19 cellular contexts compared by ENCODE assay signal in the genomic region with DNA sequence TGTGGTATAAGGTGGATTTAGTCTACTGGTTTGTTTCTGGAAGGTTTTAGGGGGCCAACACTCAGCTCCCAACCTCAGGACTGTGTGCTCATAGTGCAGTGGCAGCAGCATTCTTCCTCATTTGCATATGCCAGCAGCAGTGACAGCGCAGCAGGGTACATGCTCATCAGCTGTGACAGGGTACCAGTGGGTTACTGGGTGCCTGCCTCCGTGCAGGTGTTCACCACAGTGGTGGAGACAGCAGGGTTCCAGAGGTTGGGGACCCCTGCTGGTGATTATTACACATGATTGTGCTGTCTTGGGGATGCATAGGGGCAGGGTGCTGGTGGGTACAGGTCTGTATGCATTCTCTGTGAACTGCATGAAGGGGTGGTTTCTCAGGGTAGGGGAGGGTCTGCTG. TPM values are rescaled to one million over a fixed set of nuclear protein-coding genes. Genes with fewer than 3 reads are reported as not detected.
A peak's percentile ranks its signal among the peaks of the same experiment; 100 is the strongest.
DNase-seq lines count a peak whose midpoint lies in the region; ATAC-seq and TF ChIP-seq lines count a peak whose summit lies in the region.
"Had no signal": no experiment of that assay in that cellular context is flagged by ENCODE, and none has a peak within 500 bp of the region (broad histone marks: within the 10 kb centered on the region; RNA-seq: fewer than 3 reads in every experiment).

No MANE protein-coding gene starts in this region.

- H3K4me3 Mint-ChIP-seq in activated naive CD8-positive, alpha-beta T cell treated with anti-CD3 and anti-CD28 coated beads, Interleukin-2, amount 50 U/mL, for 24 hours = no peak overlapping the region
- no peak overlapping the region for H3K4me3 Mint-ChIP-seq in activated naive CD8-positive, alpha-beta T cell treated with anti-CD3 and anti-CD28 coated beads for 36 hours
- H3K4me3 Mint-ChIP-seq in HFFc6 = no peak overlapping the region
- no peak overlapping the region for H3K4me3 Mint-ChIP-seq in activated B cell treated with CpG ODN at 0.5 μM for 24 hours
- H3K4me3 Mint-ChIP-seq in Caco-2 (ENCODE audit: unreplicated experiment) = no peak overlapping the region
- H3K4me3 Mint-ChIP-seq: CD8-positive, alpha-beta memory T cell; neural crest cell; T-cell; type B pancreatic cell had no signal

- ATAC-seq in activated naive CD8-positive, alpha-beta T cell treated with anti-CD3 and anti-CD28 coated beads, Interleukin-2, amount 50 U/mL, for 24 hours = peak; percentile 24
- ATAC-seq in activated B cell treated with CpG ODN at 0.5 μM for 24 hours (ENCODE audit: low read depth) (peak; percentile 28), HG03135 (IDR thresholded peaks at IDR 0.05; ENCODE audit: unreplicated experiment) (no peak)
- ATAC-seq: T-cell had no signal

- H3K9me3 ChIP-seq in Caco-2 = no peaks in the 10 kb centered on the region

- peaks cover 13% of the 10 kb centered on the region for H3K36me3 Mint-ChIP-seq in activated naive CD8-positive, alpha-beta T cell treated with anti-CD3 and anti-CD28 coated beads, Interleukin-2, amount 50 U/mL, for 24 hours (ENCODE audit: low read depth)
- peaks cover 44% of the 10 kb centered on the region for H3K36me3 Mint-ChIP-seq in activated naive CD8-positive, alpha-beta T cell treated with anti-CD3 and anti-CD28 coated beads for 36 hours
- H3K36me3 Mint-ChIP-seq in HFFc6 (ENCODE audit: low read depth) (peaks cover 97% of the 10 kb centered on the region), activated B cell treated with CpG ODN at 0.5 μM for 24 hours (ENCODE audit: low read depth) (no peaks in the 10 kb centered on the region), Caco-2 (ENCODE audit: insufficient read depth, unreplicated experiment) (peaks cover 38% of the 10 kb centered on the region)

- peaks cover 5% of the 10 kb centered on the region for H3K9me3 Mint-ChIP-seq in activated naive CD8-positive, alpha-beta T cell treated with anti-CD3 and anti-CD28 coated beads, Interleukin-2, amount 50 U/mL, for 24 hours
- H3K9me3 Mint-ChIP-seq in activated naive CD8-positive, alpha-beta T cell treated with anti-CD3 and anti-CD28 coated beads for 36 hours = peaks cover 14% of the 10 kb centered on the region
- H3K9me3 Mint-ChIP-seq in HFFc6 = peaks cover 6% of the 10 kb centered on the region; the same call in 1 of the 2 replicates
- H3K9me3 Mint-ChIP-seq in activated B cell treated with CpG ODN at 0.5 μM for 24 hours = peaks cover 1% of the 10 kb centered on the region
- peaks cover 25% of the 10 kb centered on the region for H3K9me3 Mint-ChIP-seq in Caco-2 (ENCODE audit: unreplicated experiment)
- H3K9me3 Mint-ChIP-seq: CD8-positive, alpha-beta memory T cell; type B pancreatic cell had no signal

- BruUV-seq in Caco-2 (replicated peaks; lab: Mats Ljungman, UMichigan) = no TSS peak

- no peak overlapping the region for H3K4me3 ChIP-seq in Caco-2 (ENCODE audit: low read depth, low read length)

- no peak for DNase-seq in activated naive CD8-positive, alpha-beta T cell treated with anti-CD3 and anti-CD28 coated beads, Interleukin-2, amount 50 U/mL, for 24 hours
- DNase-seq in activated naive CD8-positive, alpha-beta T cell treated with anti-CD3 and anti-CD28 coated beads for 36 hours = no peak
- no peak for DNase-seq in HFFc6
- no peak for DNase-seq in activated B cell treated with CpG ODN at 0.5 μM for 24 hours
- no peak for DNase-seq in kidney glomerular epithelial cell (lab: John Stamatoyannopoulos, UW)
- no peak for DNase-seq in Caco-2
- no peak for DNase-seq in HuH-7 (ENCODE audit: low spot score)
- DNase-seq: activated naive CD4-positive, alpha-beta T cell treated with anti-CD3 and anti-CD28 coated beads, Interleukin-2, amount 50 U/mL, for 16 hours; CD8-positive, alpha-beta memory T cell; NCI-H1417; NCI-H446; retina; stimulated activated CD4-positive, alpha-beta T cell treated with anti-CD3 and anti-CD28 coated beads, Interleukin-1b, Interleukin-23, amount 100 ng/mL, for 48 hours; stimulated activated CD8-positive, alpha-beta memory T cell treated with anti-CD3 and anti-CD28 coated beads, Interleukin-4, amount 100 ng/mL, for 48 hours; T-cell had no signal

- no peaks in the 10 kb centered on the region for H3K4me1 Mint-ChIP-seq in activated naive CD8-positive, alpha-beta T cell treated with anti-CD3 and anti-CD28 coated beads, Interleukin-2, amount 50 U/mL, for 24 hours
- peaks cover 6% of the 10 kb centered on the region for H3K4me1 Mint-ChIP-seq in activated naive CD8-positive, alpha-beta T cell treated with anti-CD3 and anti-CD28 coated beads for 36 hours
- H3K4me1 Mint-ChIP-seq in HFFc6 (ENCODE audit: low read depth) = peaks cover 85% of the 10 kb centered on the region
- peaks cover 7% of the 10 kb centered on the region for H3K4me1 Mint-ChIP-seq in activated B cell treated with CpG ODN at 0.5 μM for 24 hours
- H3K4me1 Mint-ChIP-seq in Caco-2 (ENCODE audit: low read depth, unreplicated experiment) = no peaks in the 10 kb centered on the region
- H3K4me1 Mint-ChIP-seq: neural crest cell, T-cell had no signal

- no peaks in the 10 kb centered on the region for H3K27me3 Mint-ChIP-seq in activated naive CD8-positive, alpha-beta T cell treated with anti-CD3 and anti-CD28 coated beads, Interleukin-2, amount 50 U/mL, for 24 hours
- H3K27me3 Mint-ChIP-seq in activated naive CD8-positive, alpha-beta T cell treated with anti-CD3 and anti-CD28 coated beads for 36 hours = no peaks in the 10 kb centered on the region
- peaks cover 3% of the 10 kb centered on the region for H3K27me3 Mint-ChIP-seq in HFFc6 (ENCODE audit: insufficient read depth)
- H3K27me3 Mint-ChIP-seq in activated B cell treated with CpG ODN at 0.5 μM for 24 hours = peaks cover 34% of the 10 kb centered on the region
- no peaks in the 10 kb centered on the region for H3K27me3 Mint-ChIP-seq in Caco-2 (ENCODE audit: insufficient read depth, unreplicated experiment)
- H3K27me3 Mint-ChIP-seq: type B pancreatic cell had no signal

- TF ChIP-seq CTCF in HFFc6 (IDR thresholded peaks at IDR 0.05) = peak; percentile 49; the same call in 1 of the 2 replicates
- no peak for TF ChIP-seq CTCF in activated B cell treated with CpG ODN at 0.5 μM for 24 hours (IDR thresholded peaks at IDR 0.05)
- no peak for TF ChIP-seq CTCF in Caco-2 (IDR thresholded peaks at IDR 0.05; ENCODE audit: insufficient read depth in 1 of 2, low read depth in 1 of 2, low read length in 1 of 2, severe bottlenecking in 1 of 2, unreplicated experiment in 1 of 2)

- intact Hi-C loops in activated B cell treated with CpG ODN at 0.5 μM for 24 hours (cut with micrococcal nuclease) = loop anchor here (5.0 kb wide), 1 partner anchor 200 kb away; no protein-coding TSS in a partner anchor
- intact Hi-C loops in Caco-2 (cut with micrococcal nuclease; ENCODE audit: unreplicated experiment) = no loop called here

- no peaks in the 10 kb centered on the region for H3K4me1 ChIP-seq in Caco-2

- POLR2A ChIA-PET in activated B cell treated with CpG ODN at 0.5 μM for 24 hours (lab: Charles Lee) = no interaction called here
- POLR2A ChIA-PET in Caco-2 (lab: Charles Lee) = no interaction called here

- CTCF ChIA-PET in activated B cell treated with CpG ODN at 0.5 μM for 24 hours (lab: Charles Lee) (no interaction called here), Caco-2 (lab: Charles Lee) (no interaction called here)

- H3K36me3 ChIP-seq in Caco-2 (ENCODE audit: control insufficient read depth, insufficient read depth, low read length) = no peaks in the 10 kb centered on the region

- no peak overlapping the region for H3K27ac Mint-ChIP-seq in activated naive CD8-positive, alpha-beta T cell treated with anti-CD3 and anti-CD28 coated beads, Interleukin-2, amount 50 U/mL, for 24 hours
- no peak overlapping the region for H3K27ac Mint-ChIP-seq in activated naive CD8-positive, alpha-beta T cell treated with anti-CD3 and anti-CD28 coated beads for 36 hours
- peak overlapping the region; percentile 53; the same call in 1 of the 2 replicates for H3K27ac Mint-ChIP-seq in HFFc6
- H3K27ac Mint-ChIP-seq in activated B cell treated with CpG ODN at 0.5 μM for 24 hours = no peak overlapping the region
- no peak overlapping the region for H3K27ac Mint-ChIP-seq in Caco-2 (ENCODE audit: unreplicated experiment)
- H3K27ac Mint-ChIP-seq: T-cell, type B pancreatic cell had no signal

- no peaks in the 10 kb centered on the region for H3K27me3 ChIP-seq in Caco-2 (replicated peaks; ENCODE audit: control insufficient read depth, insufficient read depth, low read length)

RNA-seq across cellular contexts. Expression of a gene that starts 45.5 kb away (rescaled TPM):
- not detected for total RNA-seq in activated naive CD8-positive, alpha-beta T cell treated with anti-CD3 and anti-CD28 coated beads for 36 hours
- total RNA-seq in HFFc6 (2021; fragmentation: NEBNext Ultra II Directional; extraction: Animal tissue kit (Norgen Biotek cat#: 25700)) = 1 to 10 TPM in 3 of 6 experiments, under 1 TPM in 3; 0.74 to 2.3 (median 0.93) TPM
- total RNA-seq in activated B cell treated with CpG ODN at 0.5 μM for 24 hours (not detected in 2 replicates), Caco-2 (2022) (0.34 and 1.00 TPM in 2 replicates)
- total RNA-seq: G401 had no signal
